ENCODE assay signal across 19 cellular contexts in the genomic region with DNA sequence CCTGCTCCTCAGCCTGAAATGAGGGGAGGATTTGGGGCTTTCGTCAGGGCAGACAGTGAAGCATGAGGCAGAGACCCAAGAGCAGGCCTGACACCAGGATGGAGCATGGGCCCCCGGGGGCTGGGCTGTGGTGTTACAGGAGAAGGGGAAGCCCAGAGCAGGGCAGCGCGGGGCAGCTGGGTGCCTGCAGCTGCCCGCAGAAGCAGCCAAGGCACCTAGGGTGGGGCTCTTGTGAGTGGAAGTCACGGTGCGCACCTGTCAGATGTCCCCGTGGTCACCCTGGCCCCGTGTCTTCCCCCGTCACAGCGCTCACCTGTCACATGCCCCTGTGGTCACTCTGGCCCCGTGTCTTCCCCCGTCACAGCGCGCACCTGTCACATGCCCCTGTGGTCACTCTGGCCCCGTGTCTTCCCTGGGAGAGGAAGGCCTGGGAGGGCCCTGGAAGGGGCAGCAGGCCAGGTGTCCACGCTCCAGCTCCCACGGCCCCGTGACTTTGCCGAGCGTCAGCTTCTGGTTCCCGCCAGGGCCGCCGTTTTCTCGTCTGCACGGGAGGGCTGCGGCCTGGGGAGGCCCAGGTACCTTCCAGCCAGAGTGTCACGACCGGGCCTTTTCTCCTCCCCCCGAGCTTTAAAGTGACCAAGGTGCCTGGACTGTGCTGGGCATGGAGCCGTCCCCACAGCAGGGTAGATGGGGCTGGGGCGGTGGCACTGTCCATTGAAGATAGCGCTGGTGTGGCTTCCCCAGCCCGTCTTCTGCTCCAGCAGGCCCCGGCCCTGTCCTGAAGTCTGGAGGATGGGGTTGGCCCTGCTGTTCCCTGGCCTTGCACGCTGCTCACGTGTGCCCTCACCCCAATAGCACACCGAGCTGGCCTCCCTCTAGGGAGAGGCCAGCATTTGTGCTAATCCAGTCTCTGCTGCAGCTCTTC. TPM values are rescaled to one million over a fixed set of nuclear protein-coding genes. Genes with fewer than 3 reads are reported as not detected.
"Had no signal": no experiment of that assay in that cellular context is flagged by ENCODE, and none has a peak within 500 bp of the region (broad histone marks: within the 10 kb centered on the region; RNA-seq: fewer than 3 reads in every experiment).

No MANE protein-coding gene starts in this region.

- DNase-seq: effector memory CD8-positive, alpha-beta T cell; esophagus squamous epithelium; immature natural killer cell; left ventricle myocardium inferior; lower lobe of right lung; naive B cell; nephron progenitor cell; retina; stimulated activated CD4-positive, alpha-beta T cell treated with anti-CD3 and anti-CD28 coated beads, Interleukin-2, amount 100 ng/mL, for 48 hours; stimulated activated naive CD4-positive, alpha-beta T cell treated with Interleukin-2 at 50 U/mL for 16 hours; uterus had no signal

- H3K9me3 ChIP-seq: esophagus squamous epithelium, gastroesophageal sphincter, left ventricle myocardium inferior, lower lobe of right lung, neutrophil, psoas muscle, uterus had no signal

- H3K4me2 ChIP-seq: smooth muscle cell had no signal

- H3K4me3 ChIP-seq: esophagus squamous epithelium, gastroesophageal sphincter, left ventricle myocardium inferior, lower lobe of right lung, psoas muscle, smooth muscle cell, uterus had no signal

- H3K4me1 ChIP-seq: esophagus squamous epithelium, gastroesophageal sphincter, lower lobe of right lung, psoas muscle, uterus had no signal

- H3K27me3 ChIP-seq: esophagus squamous epithelium, gastroesophageal sphincter, neutrophil, uterus had no signal

- FAIRE-seq: colon, keratinocyte had no signal

- H3K27ac ChIP-seq: esophagus squamous epithelium, gastroesophageal sphincter, left ventricle myocardium inferior, lower lobe of right lung, neutrophil, psoas muscle, uterus had no signal

- ATAC-seq: effector memory CD8-positive, alpha-beta T cell; gastroesophageal sphincter; lower lobe of right lung; psoas muscle had no signal

- H3K36me3 ChIP-seq: uterus had no signal

RNA-seq across cellular contexts. Expression of gene COL20A1, which starts 11.0 kb away (rescaled TPM):
- total RNA-seq: epithelial cell of proximal tubule, esophagus squamous epithelium, gastroesophageal sphincter, left ventricle myocardium inferior, lower lobe of right lung, osteoblast, psoas muscle had no signal
- polyA plus RNA-seq: immature natural killer cell, keratinocyte had no signal

RNA-seq across cellular contexts. Expression of gene NKAIN4, which starts 27.7 kb away (rescaled TPM):
- total RNA-seq: esophagus squamous epithelium, left ventricle myocardium inferior, lower lobe of right lung, osteoblast, psoas muscle had no signal
- polyA plus RNA-seq: immature natural killer cell, keratinocyte, psoas muscle had no signal

RNA-seq across cellular contexts. Expression of gene BIRC7, which starts 46.3 kb away (rescaled TPM):
- total RNA-seq: gastroesophageal sphincter, psoas muscle, uterus had no signal
- polyA plus RNA-seq: immature natural killer cell, keratinocyte had no signal
